1 cellular context compared by ENCODE assay signal in genomic region chr16:55367301-55367745, GRCh38.
TF ChIP-seq lines count a peak whose summit lies in the region.

No MANE protein-coding gene starts in this region.

TF ChIP-seq in SK-N-SH, 30 proteins besides CTCF, POLR2A, EP300 and RAD21 (continued from another document):
- no peak for TF ChIP-seq REST (IDR thresholded peaks at IDR 0.05; ENCODE audit: low read depth, low read length)
- no peak for TF ChIP-seq TEAD4 (IDR thresholded peaks at IDR 0.05; ENCODE audit: borderline replicate concordance, insufficient read depth)
- no peak for TF ChIP-seq TAF1 (IDR thresholded peaks at IDR 0.05; ENCODE audit: borderline replicate concordance, low read depth, low read length)
- TF ChIP-seq FOXM1 (IDR thresholded peaks at IDR 0.05; ENCODE audit: low read depth), result no peak
- TF ChIP-seq ELF1 (IDR thresholded peaks at IDR 0.05), result no peak
- TF ChIP-seq USF2 (IDR thresholded peaks at IDR 0.05; ENCODE audit: borderline replicate concordance, low read depth, low read length), result no peak
- no peak for TF ChIP-seq IRF3 (IDR thresholded peaks at IDR 0.05; ENCODE audit: low read depth, low read length)
- no peak for TF ChIP-seq RXRA (IDR thresholded peaks at IDR 0.05; ENCODE audit: borderline replicate concordance, low read depth)
- no peak for TF ChIP-seq YY1 (IDR thresholded peaks at IDR 0.05; ENCODE audit: low read depth)
- TF ChIP-seq MAX (IDR thresholded peaks at IDR 0.05; ENCODE audit: low read depth), result no peak
- no peak for TF ChIP-seq MEF2A (IDR thresholded peaks at IDR 0.05; ENCODE audit: borderline replicate concordance, low read depth)
- TF ChIP-seq TCF12 (IDR thresholded peaks at IDR 0.05), result no peak
- TF ChIP-seq USF1 (IDR thresholded peaks at IDR 0.05; ENCODE audit: borderline replicate concordance, low read depth), result no peak
